Comparison of ENCODE assay signal across 8 cellular contexts in genomic region chr1:6423321-6423999, GRCh38. TPM values are rescaled to one million over a fixed set of nuclear protein-coding genes. Genes with fewer than 3 reads are reported as not detected.
A peak's percentile ranks its signal among the peaks of the same experiment; 100 is the strongest.
DNase-seq lines count a peak whose midpoint lies in the region; ATAC-seq and TF ChIP-seq lines count a peak whose summit lies in the region.

No MANE protein-coding gene starts in this region.

- ATAC-seq in activated naive CD8-positive, alpha-beta T cell treated with anti-CD3 and anti-CD28 coated beads, Interleukin-2, amount 10 ng/mL, durations not matched to agents 7 days and 5 days (ENCODE audit: low read depth) = peak; percentile 67
- ATAC-seq in GM21825 (IDR thresholded peaks at IDR 0.05; ENCODE audit: unreplicated experiment) (no peak), GM18873 (IDR thresholded peaks at IDR 0.05; ENCODE audit: low FRiP score, unreplicated experiment) (no peak)

- H3K4me3 ChIP-seq in LNCaP clone FGC (ENCODE audit: low read depth, low read length) = no peak overlapping the region

- DNase-seq in ELR (ENCODE audit: low read depth) = peak; percentile 67
- DNase-seq in LNCaP clone FGC (ENCODE audit: low read depth) = no peak
- peak; percentile 57 for DNase-seq in T follicular helper cell (ENCODE audit: low read depth)
- peak; percentile 76 for DNase-seq in activated naive CD8-positive, alpha-beta T cell treated with anti-CD3 and anti-CD28 coated beads, Interleukin-2, amount 10 ng/mL, durations not matched to agents 7 days and 5 days
- peak; percentile 88 for DNase-seq in islet precursor cell
- DNase-seq in stimulated activated CD4-positive, alpha-beta T cell treated with anti-CD3 and anti-CD28 coated beads, TNF-alpha, amount 100 ng/mL, for 4 hours (ENCODE audit: low read depth in 3 of 3) = peak in 2 of 3 experiments; percentile 60 to 64

- H3K4me1 Mint-ChIP-seq in activated naive CD8-positive, alpha-beta T cell treated with anti-CD3 and anti-CD28 coated beads, Interleukin-2, amount 10 ng/mL, durations not matched to agents 7 days and 5 days = peaks cover 2% of the 10 kb centered on the region

- peak; percentile 97 for TF ChIP-seq CTCF in LNCaP clone FGC (IDR thresholded peaks at IDR 0.05; ENCODE audit: control insufficient read depth, extremely low read depth, insufficient read depth)

- peaks cover 56% of the 10 kb centered on the region for H3K27me3 Mint-ChIP-seq in activated naive CD8-positive, alpha-beta T cell treated with anti-CD3 and anti-CD28 coated beads, Interleukin-2, amount 10 ng/mL, durations not matched to agents 7 days and 5 days

- H3K9me3 Mint-ChIP-seq in activated naive CD8-positive, alpha-beta T cell treated with anti-CD3 and anti-CD28 coated beads, Interleukin-2, amount 10 ng/mL, durations not matched to agents 7 days and 5 days = no peaks in the 10 kb centered on the region

- H3K27ac Mint-ChIP-seq in activated naive CD8-positive, alpha-beta T cell treated with anti-CD3 and anti-CD28 coated beads, Interleukin-2, amount 10 ng/mL, durations not matched to agents 7 days and 5 days = no peak overlapping the region

- no peaks in the 10 kb centered on the region for H3K36me3 Mint-ChIP-seq in activated naive CD8-positive, alpha-beta T cell treated with anti-CD3 and anti-CD28 coated beads, Interleukin-2, amount 10 ng/mL, durations not matched to agents 7 days and 5 days

- POLR2A ChIA-PET in activated naive CD8-positive, alpha-beta T cell treated with anti-CD3 and anti-CD28 coated beads, Interleukin-2, amount 10 ng/mL, durations not matched to agents 7 days and 5 days (lab: Charles Lee) = interaction anchor here (0.5 to 1.1 kb wide), 4 partner anchors 8 to 122 kb away, joined by 3 read pairs; no protein-coding TSS in a partner anchor

- H3K4me3 Mint-ChIP-seq in activated naive CD8-positive, alpha-beta T cell treated with anti-CD3 and anti-CD28 coated beads, Interleukin-2, amount 10 ng/mL, durations not matched to agents 7 days and 5 days = peak overlapping the region; percentile 22

RNA-seq across cellular contexts. Expression of gene ESPN, which starts 1.1 kb away (rescaled TPM):
- total RNA-seq in activated naive CD8-positive, alpha-beta T cell treated with anti-CD3 and anti-CD28 coated beads, Interleukin-2, amount 10 ng/mL, durations not matched to agents 7 days and 5 days = 1 to 10 TPM; 1.7 to 2.6 TPM

RNA-seq across cellular contexts. Expression of gene HES2, which starts 3.7 kb away (rescaled TPM):
- under 1 TPM in 1 of 2 experiments, not detected in 1; 0.34 TPM for total RNA-seq in activated naive CD8-positive, alpha-beta T cell treated with anti-CD3 and anti-CD28 coated beads, Interleukin-2, amount 10 ng/mL, durations not matched to agents 7 days and 5 days

RNA-seq across cellular contexts. Expression of gene ACOT7, which starts 29.9 kb away (rescaled TPM):
- total RNA-seq in activated naive CD8-positive, alpha-beta T cell treated with anti-CD3 and anti-CD28 coated beads, Interleukin-2, amount 10 ng/mL, durations not matched to agents 7 days and 5 days = 10 to 100 TPM; 43.9 to 52.8 TPM

RNA-seq across cellular contexts. Expression of gene TNFRSF25, which starts 42.5 kb away (rescaled TPM):
- total RNA-seq in activated naive CD8-positive, alpha-beta T cell treated with anti-CD3 and anti-CD28 coated beads, Interleukin-2, amount 10 ng/mL, durations not matched to agents 7 days and 5 days = 100 to 1,000 TPM; 137 TPM
